ENCODE assay signal across 13 cellular contexts in the genomic region with DNA sequence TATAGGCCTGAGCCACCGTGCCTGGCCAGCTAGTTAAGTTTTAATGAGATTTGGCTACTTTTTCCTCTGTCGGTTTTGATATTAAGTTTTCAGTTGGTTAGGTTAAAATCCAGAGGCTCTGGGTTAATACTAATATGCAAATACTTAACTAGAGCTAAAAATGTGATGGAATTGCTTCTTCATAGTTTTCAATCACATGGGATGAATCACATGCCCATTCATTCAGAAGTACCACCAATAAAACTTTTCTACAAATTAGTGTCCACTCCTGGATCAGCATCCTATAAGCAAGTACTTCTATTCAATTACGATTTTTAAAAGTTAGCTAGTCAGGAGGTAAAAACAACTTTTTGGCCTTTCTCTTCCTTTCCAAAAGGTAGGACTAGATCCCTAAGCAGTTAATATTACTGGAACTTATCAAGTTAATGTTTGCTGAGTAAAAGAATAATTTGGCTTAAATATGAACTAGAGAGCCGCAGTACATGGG. TPM values are rescaled to one million over a fixed set of nuclear protein-coding genes. Genes with fewer than 3 reads are reported as not detected.
DNase-seq lines count a peak whose midpoint lies in the region; ATAC-seq and TF ChIP-seq lines count a peak whose summit lies in the region.
"Had no signal": no experiment of that assay in that cellular context is flagged by ENCODE, and none has a peak within 500 bp of the region (broad histone marks: within the 10 kb centered on the region; RNA-seq: fewer than 3 reads in every experiment).

No MANE protein-coding gene starts in this region.

- intact Hi-C loops in lower lobe of right lung (cut with DNase I), result no loop called here
- intact Hi-C loops in stomach (cut with DNase I; ENCODE audit: low total_unique reads), result no loop called here

- H3K4me3 ChIP-seq in coronary artery, result peak overlapping the region; percentile 70
- H3K4me3 ChIP-seq in lower lobe of right lung, result peak overlapping the region; percentile 36
- peak overlapping the region; percentile 31 to 36 (median 34) for H3K4me3 ChIP-seq in stomach

- H3K36me3 ChIP-seq in lower lobe of right lung, result peaks cover 21% of the 10 kb centered on the region
- H3K36me3 ChIP-seq in stomach, result peaks cover 0 to 24% (median 23%) of the 10 kb centered on the region in 4 donors

- WGBS in stomach, 5 donors, result 43 to 57% (median 44%) methylated on average over 4 of the region's 4 CpGs

- no peak for TF ChIP-seq POLR2A in stomach (IDR thresholded peaks at IDR 0.05)

- H3K27me3 ChIP-seq in lower lobe of right lung (ENCODE audit: low read depth), result no peaks in the 10 kb centered on the region
- H3K27me3 ChIP-seq in stomach, result no peaks in the 10 kb centered on the region

- TF ChIP-seq EP300 in stomach (IDR thresholded peaks at IDR 0.05), result no peak

- peak overlapping the region; percentile 64 to 85 for H3K27ac ChIP-seq in coronary artery
- H3K27ac ChIP-seq in lower lobe of right lung, result peak overlapping the region; percentile 81
- H3K27ac ChIP-seq in stomach, result peak overlapping the region; percentile 83 to 96 (median 90)

- no peaks in the 10 kb centered on the region for H3K9me3 ChIP-seq in lower lobe of right lung
- H3K9me3 ChIP-seq in stomach, result no peaks in the 10 kb centered on the region

- TF ChIP-seq CTCF in coronary artery (IDR thresholded peaks at IDR 0.05) (no peak), lower lobe of right lung (IDR thresholded peaks at IDR 0.05) (no peak), stomach (IDR thresholded peaks at IDR 0.05) (no peak)

- peaks cover 44% of the 10 kb centered on the region for H3K4me1 ChIP-seq in lower lobe of right lung
- H3K4me1 ChIP-seq in stomach, result peaks cover 37 to 59% (median 51%) of the 10 kb centered on the region in 4 donors

- peak; percentile 65 for DNase-seq in HT-29 (ENCODE audit: low spot score)
- DNase-seq in coronary artery (ENCODE audit: low spot score), result no peak
- no peak for DNase-seq in lower lobe of right lung
- DNase-seq in stomach, result no peak
- no peak for DNase-seq in GM19240 (ENCODE audit: insufficient read length, low spot score)
- no peak for DNase-seq in iPS-NIHi7 (ENCODE audit: extremely low spot score)
- DNase-seq in GDM1 (lab: John Stamatoyannopoulos, UW), result no peak
- DNase-seq in effector CD4-positive, alpha-beta T cell, result no peak
- DNase-seq: activated CD8-positive, alpha-beta memory T cell treated with anti-CD3 and anti-CD28 coated beads for 24 hours; activated naive CD4-positive, alpha-beta T cell; CD4-positive, alpha-beta T cell; GF-D8; mesendoderm had no signal

- ATAC-seq in lower lobe of right lung, result no peak

RNA-seq across cellular contexts. Expression of a gene that starts 4.3 kb away (rescaled TPM):
- total RNA-seq in HT-29 (2014; rRNA removed; shearing (Covaris generic)), result 1.1 and 4.1 TPM in 2 replicates
- 26.6 TPM for total RNA-seq in lower lobe of right lung
- 10 to 100 TPM in 2 of 5 donors, 1 to 10 TPM in 3; 3.5 to 51.9 (median 8.7) TPM for total RNA-seq in stomach
- 1 to 10 TPM; 2.9 to 7.4 (median 6.9) TPM for polyA plus RNA-seq in stomach

RNA-seq across cellular contexts. Expression of a gene that starts 50.9 kb away (rescaled TPM):
- total RNA-seq in HT-29 (2014; rRNA removed; shearing (Covaris generic)), result 60.5 and 63.1 TPM in 2 replicates
- total RNA-seq in lower lobe of right lung, result 21.9 TPM
- total RNA-seq in stomach, result 100 to 1,000 TPM in 3 of 5 donors, 10 to 100 TPM in 2; 27.2 to 442 (median 101) TPM
- 10 to 100 TPM; 10.4 to 11.0 (median 10.7) TPM for polyA plus RNA-seq in stomach
